ENCODE assay signal across 9 cellular contexts in the genomic region with DNA sequence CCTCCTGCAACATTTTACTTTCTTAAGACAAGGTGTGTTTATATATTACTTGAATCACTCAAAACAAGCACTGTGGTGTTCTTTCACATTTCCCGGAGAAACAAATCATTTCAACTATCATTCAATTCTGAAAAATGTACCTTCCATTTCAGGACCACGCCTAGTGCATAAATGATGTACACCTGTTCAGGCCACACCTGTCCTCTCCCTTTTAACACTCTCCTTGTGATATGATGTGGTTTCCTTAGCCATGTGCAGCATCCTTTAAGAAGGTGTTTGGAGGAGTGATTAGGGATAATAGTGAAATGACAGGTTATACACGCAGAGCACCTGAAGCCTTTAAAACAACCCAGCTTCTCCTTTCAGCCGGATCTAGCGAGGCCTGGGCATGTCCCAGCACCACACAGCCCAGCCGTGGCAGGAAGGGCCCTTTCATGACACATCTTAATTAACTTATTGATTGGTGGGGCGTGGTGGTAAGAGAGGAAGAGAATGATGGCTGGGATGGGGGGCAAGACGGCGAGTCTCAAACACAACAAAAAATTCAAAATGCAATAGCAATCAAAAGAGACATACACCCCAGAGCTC. TPM values are rescaled to one million over a fixed set of nuclear protein-coding genes. Genes with fewer than 3 reads are reported as not detected.
DNase-seq lines count a peak whose midpoint lies in the region; ATAC-seq and TF ChIP-seq lines count a peak whose summit lies in the region.
"Had no signal": no experiment of that assay in that cellular context is flagged by ENCODE, and none has a peak within 500 bp of the region (broad histone marks: within the 10 kb centered on the region; RNA-seq: fewer than 3 reads in every experiment).

No MANE protein-coding gene starts in this region.

- no peak overlapping the region for H3K27ac Mint-ChIP-seq in stimulated activated naive CD8-positive, alpha-beta T cell treated with anti-CD3 and anti-CD28 coated beads, Interleukin-15, Interleukin-2, amounts not matched to agents 100 ng/mL and 50 ng/mL, for 24 hours

- no peak for DNase-seq in stimulated activated naive CD8-positive, alpha-beta T cell treated with anti-CD3 and anti-CD28 coated beads, Interleukin-15, Interleukin-2, amounts not matched to agents 100 U/mL and 50 U/mL, for 24 hours
- peak; percentile 40 for DNase-seq in cerebellum (ENCODE audit: low spot score)
- DNase-seq in mucosa of descending colon: no peak
- DNase-seq in NCI-H526 treated with DMSO at 0.1 percent for 48 hours (lab: John Stamatoyannopoulos, UW): no peak
- DNase-seq in A172 (ENCODE audit: low spot score): no peak
- DNase-seq: NCI-H1436 treated with DMSO at 0.1 percent for 48 hours had no signal

- no peaks in the 10 kb centered on the region for H3K36me3 Mint-ChIP-seq in stimulated activated naive CD8-positive, alpha-beta T cell treated with anti-CD3 and anti-CD28 coated beads, Interleukin-15, Interleukin-2, amounts not matched to agents 100 ng/mL and 50 ng/mL, for 24 hours (ENCODE audit: low read depth)

- ATAC-seq in stimulated activated naive CD8-positive, alpha-beta T cell treated with anti-CD3 and anti-CD28 coated beads, Interleukin-15, Interleukin-2, amounts not matched to agents 100 U/mL and 50 U/mL, for 24 hours: no peak
- ATAC-seq in mucosa of descending colon (peak; percentile 52), HG03175 (IDR thresholded peaks at IDR 0.05; ENCODE audit: unreplicated experiment) (no peak), GM21423 (IDR thresholded peaks at IDR 0.05; ENCODE audit: unreplicated experiment) (no peak)

- peak overlapping the region; percentile 85 for H3K4me3 Mint-ChIP-seq in stimulated activated naive CD8-positive, alpha-beta T cell treated with anti-CD3 and anti-CD28 coated beads, Interleukin-15, Interleukin-2, amounts not matched to agents 100 ng/mL and 50 ng/mL, for 24 hours

- H3K9me3 ChIP-seq in mucosa of descending colon: no peaks in the 10 kb centered on the region

- H3K4me1 Mint-ChIP-seq in stimulated activated naive CD8-positive, alpha-beta T cell treated with anti-CD3 and anti-CD28 coated beads, Interleukin-15, Interleukin-2, amounts not matched to agents 100 ng/mL and 50 ng/mL, for 24 hours (ENCODE audit: low read depth): peaks cover 31% of the 10 kb centered on the region

- intact Hi-C loops in mucosa of descending colon (cut with DNase I, micrococcal nuclease): no loop called here

- peaks cover 55% of the 10 kb centered on the region for H3K27me3 Mint-ChIP-seq in stimulated activated naive CD8-positive, alpha-beta T cell treated with anti-CD3 and anti-CD28 coated beads, Interleukin-15, Interleukin-2, amounts not matched to agents 100 ng/mL and 50 ng/mL, for 24 hours

- no peak for TF ChIP-seq CTCF in mucosa of descending colon (IDR thresholded peaks at IDR 0.05)

- no peaks in the 10 kb centered on the region for H3K36me3 ChIP-seq in mucosa of descending colon (ENCODE audit: low read depth)

- H3K9me3 Mint-ChIP-seq in stimulated activated naive CD8-positive, alpha-beta T cell treated with anti-CD3 and anti-CD28 coated beads, Interleukin-15, Interleukin-2, amounts not matched to agents 100 ng/mL and 50 ng/mL, for 24 hours: no peaks in the 10 kb centered on the region

- no peak overlapping the region for H3K4me3 ChIP-seq in mucosa of descending colon

- no peaks in the 10 kb centered on the region for H3K4me1 ChIP-seq in mucosa of descending colon (ENCODE audit: low read depth)

RNA-seq across cellular contexts. Expression of a gene that starts 26.9 kb away (rescaled TPM):
- 112 TPM for total RNA-seq in cerebellum
- total RNA-seq in mucosa of descending colon: 100 to 1,000 TPM in 2 of 3 donors, 10 to 100 TPM in 1; 67.1 to 122 (median 103) TPM
- total RNA-seq in A172 (2014; rRNA removed; shearing (Covaris generic)): 1.8 and 2.3 TPM in 2 replicates

Comparison
In these comparisons a context has a peak if more than half of its experiments do, and no peak if none do; other contexts are left out.
1. RNA of a gene that starts 26.9 kb away (total RNA-seq): 112 TPM in cerebellum (single experiment) and 67.1 to 122 TPM in mucosa of descending colon; 1.8 to 2.3 TPM in A172; every median in the first group is over 10 times any median in the second.